Comparison of ENCODE assay signal across 9 cellular contexts in the genomic region with DNA sequence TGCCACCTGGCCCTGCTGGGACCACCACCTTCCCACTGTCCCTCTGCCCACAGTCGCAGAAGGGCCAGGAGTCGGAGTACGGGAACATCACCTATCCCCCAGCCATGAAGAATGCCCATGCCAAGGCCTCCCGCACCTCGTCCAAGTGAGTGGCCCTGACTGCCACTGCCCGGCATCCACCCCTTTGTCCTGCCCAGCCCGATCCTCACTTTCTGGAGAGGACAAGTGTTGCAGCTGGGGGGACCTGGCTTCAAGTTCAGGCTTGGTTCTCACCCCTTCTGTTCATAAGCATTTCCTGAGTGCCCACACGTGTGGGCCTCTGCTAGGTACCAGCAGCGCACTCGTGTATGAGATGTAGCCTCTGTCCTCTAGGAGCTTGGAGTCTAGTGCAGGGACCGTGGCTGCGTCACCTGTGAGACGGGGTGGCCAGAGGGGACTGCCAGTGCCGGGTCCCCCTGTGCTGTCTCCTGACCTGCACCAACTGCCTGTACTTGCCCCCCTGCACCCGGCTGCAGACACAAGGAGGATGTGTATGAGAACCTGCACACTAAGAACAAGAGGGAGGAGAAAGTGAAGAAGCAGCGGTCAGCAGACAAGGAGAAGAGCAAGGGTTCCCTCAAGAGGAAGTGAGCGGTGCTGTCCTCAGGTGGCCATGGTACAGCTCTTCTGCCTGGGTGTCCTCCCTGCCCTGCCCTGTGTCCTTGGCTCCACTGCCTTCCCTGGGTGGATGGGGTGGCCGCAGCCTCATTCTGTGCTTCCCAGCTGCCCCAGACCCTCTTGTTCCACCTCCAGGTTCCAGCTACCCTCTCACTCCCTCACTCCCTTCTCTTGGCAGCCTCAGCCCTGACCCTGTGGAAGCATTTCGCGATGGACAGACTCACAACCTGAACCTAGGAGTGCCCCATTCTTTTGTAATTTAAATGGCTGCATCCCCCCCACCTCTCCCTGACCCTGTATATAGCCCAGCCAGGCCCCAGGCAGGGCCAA. TPM values are rescaled to one million over a fixed set of nuclear protein-coding genes. Genes with fewer than 3 reads are reported as not detected.
DNase-seq lines count a peak whose midpoint lies in the region; ATAC-seq and TF ChIP-seq lines count a peak whose summit lies in the region.
"Had no signal": no experiment of that assay in that cellular context is flagged by ENCODE, and none has a peak within 500 bp of the region (broad histone marks: within the 10 kb centered on the region; RNA-seq: fewer than 3 reads in every experiment).

No MANE protein-coding gene starts in this region.

- H3K4me3 Mint-ChIP-seq in naive thymus-derived CD8-positive, alpha-beta T cell: peak overlapping the region; percentile 64 to 97 (median 87)

- peaks cover 0 to 52% (median 30%) of the 10 kb centered on the region in 3 donors for H3K36me3 Mint-ChIP-seq in naive thymus-derived CD8-positive, alpha-beta T cell

- peak overlapping the region; percentile 47 for H3K4me3 ChIP-seq in NT2/D1 (ENCODE audit: insufficient read length, low read depth)
- H3K4me3 ChIP-seq in breast epithelium: peak overlapping the region in 2 of 3 donors; percentile 76 to 78

- H3K9me3 ChIP-seq in NT2/D1 (ENCODE audit: insufficient read depth, low read length) (no peaks in the 10 kb centered on the region), breast epithelium (no peaks in the 10 kb centered on the region)

- peak overlapping the region; percentile 96 to 99 (median 98) for H3K27ac Mint-ChIP-seq in naive thymus-derived CD8-positive, alpha-beta T cell

- peak overlapping the region; percentile 86 for H3K9ac ChIP-seq in NT2/D1 (ENCODE audit: insufficient read length, low read depth)

- H3K4me1 ChIP-seq in NT2/D1 (ENCODE audit: insufficient read depth, insufficient read length) (peaks cover 57% of the 10 kb centered on the region), breast epithelium (peaks cover 8 to 22% of the 10 kb centered on the region in 2 donors)

- H3K27me3 ChIP-seq in NT2/D1 (ENCODE audit: insufficient read depth, insufficient read length) (no peaks in the 10 kb centered on the region), breast epithelium (no peaks in the 10 kb centered on the region)

- no peaks in the 10 kb centered on the region for H3K9me3 Mint-ChIP-seq in naive thymus-derived CD8-positive, alpha-beta T cell

- POLR2A ChIA-PET in naive thymus-derived CD8-positive, alpha-beta T cell (lab: Charles Lee): interaction anchor here (1.0 to 13.5 kb wide), 13 partner anchors 9 to 271 kb away, joined by 3 to 1315 read pairs (median 12); a partner anchor contains a TSS

- ATAC-seq in naive thymus-derived CD8-positive, alpha-beta T cell: peak; percentile 4 to 11

- intact Hi-C loops in breast epithelium (cut with DNase I; ENCODE audit: low total_unique reads): loop anchor here (10.0 kb wide), 1 partner anchor 96 kb away; a partner anchor contains a TSS

- H3K36me3 ChIP-seq in NT2/D1 (ENCODE audit: insufficient read depth, insufficient read length, low read length) (peaks cover 27% of the 10 kb centered on the region), breast epithelium (no peaks in the 10 kb centered on the region)

- peak overlapping the region; percentile 98 to 99 for H3K27ac ChIP-seq in breast epithelium

- DNase-seq in activated T-cell treated with anti-CD3 and anti-CD28 coated beads, Interleukin-2, amount 50 U/mL, for 1 hour: peak; percentile 38
- DNase-seq in activated T-cell treated with anti-CD3 and anti-CD28 coated beads for 4 hours (no peak), NT2/D1 (ENCODE audit: low read depth, low spot score) (no peak), breast epithelium (ENCODE audit: low spot score in 2 of 2) (no peak), NCI-H748 treated with DMSO at 0.1 percent for 48 hours (lab: John Stamatoyannopoulos, UW) (no peak), Ammon's horn (ENCODE audit: low spot score) (no peak), NCI-H187 treated with DMSO at 0.1 percent for 48 hours (lab: John Stamatoyannopoulos, UW) (no peak)
- DNase-seq in naive thymus-derived CD8-positive, alpha-beta T cell: peak in 5 of 10 donors; percentile 9 to 69 (median 50)

- TF ChIP-seq POLR2A in breast epithelium (IDR thresholded peaks at IDR 0.05): no peak

- no peaks in the 10 kb centered on the region for H3K27me3 Mint-ChIP-seq in naive thymus-derived CD8-positive, alpha-beta T cell

- TF ChIP-seq CTCF in breast epithelium (IDR thresholded peaks at IDR 0.05): peak in 1 of 3 donors; percentile 12

- peaks cover 50 to 91% (median 86%) of the 10 kb centered on the region in 4 donors for H3K4me1 Mint-ChIP-seq in naive thymus-derived CD8-positive, alpha-beta T cell

RNA-seq across cellular contexts. Expression of a gene that starts 9.4 kb away (rescaled TPM):
- total RNA-seq in breast epithelium: 10 to 100 TPM; 14.7 to 28.0 (median 20.3) TPM
- total RNA-seq in naive thymus-derived CD8-positive, alpha-beta T cell: 100 to 1,000 TPM; 235 to 247 TPM
- 100 to 1,000 TPM; 182 to 425 (median 260) TPM for polyA plus RNA-seq in naive thymus-derived CD8-positive, alpha-beta T cell

RNA-seq across cellular contexts. Expression of a gene that starts 9.9 kb away (rescaled TPM):
- 100 to 1,000 TPM; 194 to 237 (median 221) TPM for total RNA-seq in breast epithelium
- total RNA-seq in naive thymus-derived CD8-positive, alpha-beta T cell: 100 to 1,000 TPM; 159 to 173 TPM
- polyA plus RNA-seq in naive thymus-derived CD8-positive, alpha-beta T cell: 100 to 1,000 TPM in 2 of 3 donors, 10 to 100 TPM in 1; 97.0 to 115 (median 108) TPM

RNA-seq across cellular contexts. Expression of a gene that starts 10.1 kb away (rescaled TPM):
- total RNA-seq in breast epithelium: 10 to 100 TPM; 29.6 to 52.0 (median 49.5) TPM
- total RNA-seq in naive thymus-derived CD8-positive, alpha-beta T cell: 10 to 100 TPM; 71.1 to 72.5 TPM
- polyA plus RNA-seq in naive thymus-derived CD8-positive, alpha-beta T cell: 10 to 100 TPM; 59.7 to 66.4 (median 64.7) TPM

RNA-seq across cellular contexts. Expression of a gene that starts 16.8 kb away (rescaled TPM):
- 100 to 1,000 TPM; 515 to 824 (median 547) TPM for total RNA-seq in breast epithelium
- 100 to 1,000 TPM; 518 to 519 TPM for total RNA-seq in naive thymus-derived CD8-positive, alpha-beta T cell
- 100 to 1,000 TPM; 329 to 399 (median 366) TPM for polyA plus RNA-seq in naive thymus-derived CD8-positive, alpha-beta T cell

RNA-seq across cellular contexts. Expression of a gene that starts 17.0 kb away (rescaled TPM):
- not detected for total RNA-seq in breast epithelium
- total RNA-seq in naive thymus-derived CD8-positive, alpha-beta T cell: not detected
- not detected for polyA plus RNA-seq in naive thymus-derived CD8-positive, alpha-beta T cell
- total RNA-seq: dermis microvascular lymphatic vessel endothelial cell had no signal

Comparison
In these comparisons a context has a peak if more than half of its experiments do, and no peak if none do; other contexts are left out.
1. RNA of a gene that starts 9.4 kb away (total RNA-seq): 235 to 247 TPM in naive thymus-derived CD8-positive, alpha-beta T cell; 14.7 to 28.0 TPM in breast epithelium; every median in the first group is over 4 times any median in the second.